ENCODE assay signal across 7 cellular contexts in the genomic region with DNA sequence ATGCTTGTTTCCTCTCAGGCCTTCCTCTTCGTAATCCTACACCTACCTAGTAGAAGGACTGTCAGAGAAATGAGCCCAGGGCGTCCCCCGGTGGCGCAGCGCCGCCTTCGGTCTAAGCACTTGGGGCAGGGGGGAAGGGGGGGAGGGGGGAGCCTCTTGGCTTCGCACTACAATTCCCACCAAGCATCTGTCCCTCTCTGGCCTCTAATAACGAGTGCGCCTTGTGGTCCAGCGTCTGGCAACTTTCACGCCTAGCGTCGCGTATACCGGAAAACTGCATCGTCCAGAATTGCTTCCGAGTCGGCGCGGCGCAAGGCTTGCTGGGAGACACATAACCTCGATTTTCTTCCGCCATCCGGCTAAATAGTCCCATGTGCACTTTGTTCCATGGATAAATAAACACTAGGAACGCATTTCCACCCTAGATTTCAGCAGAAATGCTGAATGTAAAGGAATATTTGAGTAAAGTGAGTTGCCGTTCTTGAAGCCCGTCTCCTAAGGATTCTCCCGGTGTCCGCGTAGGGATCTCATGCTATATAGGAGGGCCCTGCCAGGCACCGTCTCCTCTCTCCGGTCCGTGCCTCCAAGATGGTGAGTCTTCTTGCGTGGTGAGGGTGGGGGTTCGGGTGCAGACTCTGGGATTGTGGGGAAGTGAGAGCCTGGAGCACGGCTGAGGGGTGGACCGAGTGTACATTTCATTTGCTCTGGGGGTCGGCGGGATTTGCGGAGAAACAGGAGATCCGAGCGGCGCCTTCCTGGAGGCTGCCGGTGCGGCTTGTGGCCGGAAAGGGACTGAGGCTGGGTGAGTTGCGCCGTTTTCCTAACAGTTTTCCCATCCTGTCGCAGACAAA.
DNase-seq lines count a peak whose midpoint lies in the region; ATAC-seq lines count a peak whose summit lies in the region.

A gene (plus strand): TSS at position 340 of the 851 bp plus-strand sequence. CDS start 249 bp downstream, at position 589.

- DNase-seq in NCI-H2029 treated with DMSO at 0.1 percent for 48 hours (lab: John Stamatoyannopoulos, UW) (peak; percentile 95), T-helper 9 cell (peak; percentile 85), astrocyte of the hippocampus (ENCODE audit: low read depth, low spot score) (peak; percentile 99), hippocampal formation (lab: John Stamatoyannopoulos, UW) (peak; percentile 90 to 97), retina (peak; percentile 99)

- ATAC-seq in GM18508 (IDR thresholded peaks at IDR 0.05; ENCODE audit: insufficient read depth, unreplicated experiment) (peak; percentile 89), HG03025 (IDR thresholded peaks at IDR 0.05; ENCODE audit: low FRiP score, unreplicated experiment) (peak; percentile 85)

Comparison
In these comparisons a context has a peak if more than half of its experiments do, and no peak if none do; other contexts are left out.
1. Peak in every context shown above with its lines: DNase-seq and ATAC-seq.